ENCODE assay signal across 1 cellular context in the genomic region with DNA sequence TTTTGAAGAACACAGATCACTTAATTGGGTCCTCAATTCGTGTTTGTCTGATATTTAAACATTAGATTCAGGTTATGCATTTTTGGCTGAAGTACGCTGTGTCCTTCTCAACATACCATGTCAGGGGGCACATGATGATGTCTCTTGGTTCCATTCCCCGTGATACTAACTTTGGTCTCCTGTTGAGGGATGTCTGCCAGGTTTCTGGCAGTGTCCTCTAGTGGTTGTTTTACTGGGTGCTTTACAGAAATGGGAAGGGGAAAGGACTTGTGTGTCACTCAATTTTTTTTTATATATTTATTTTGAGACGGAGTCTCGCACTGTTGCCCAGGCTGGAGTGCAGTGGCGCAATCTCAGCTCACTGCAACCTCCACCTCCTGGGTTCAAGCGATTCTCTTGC.
TF ChIP-seq lines count a peak whose summit lies in the region.

No MANE protein-coding gene starts in this region.

TF ChIP-seq in A549, 52 proteins besides CTCF, POLR2A, EP300 and RAD21 (continued from another document):
- TF ChIP-seq, protein P1, sequence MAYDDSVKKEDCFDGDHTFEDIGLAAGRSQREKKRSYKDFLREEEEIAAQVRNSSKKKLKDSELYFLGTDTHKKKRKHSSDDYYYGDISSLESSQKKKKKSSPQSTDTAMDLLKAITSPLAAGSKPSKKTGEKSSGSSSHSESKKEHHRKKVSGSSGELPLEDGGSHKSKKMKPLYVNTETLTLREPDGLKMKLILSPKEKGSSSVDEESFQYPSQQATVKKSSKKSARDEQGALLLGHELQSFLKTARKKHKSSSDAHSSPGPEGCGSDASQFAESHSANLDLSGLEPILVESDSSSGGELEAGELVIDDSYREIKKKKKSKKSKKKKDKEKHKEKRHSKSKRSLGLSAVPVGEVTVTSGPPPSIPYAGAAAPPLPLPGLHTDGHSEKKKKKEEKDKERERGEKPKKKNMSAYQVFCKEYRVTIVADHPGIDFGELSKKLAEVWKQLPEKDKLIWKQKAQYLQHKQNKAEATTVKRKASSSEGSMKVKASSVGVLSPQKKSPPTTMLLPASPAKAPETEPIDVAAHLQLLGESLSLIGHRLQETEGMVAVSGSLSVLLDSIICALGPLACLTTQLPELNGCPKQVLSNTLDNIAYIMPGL (CRISPR knock-in tag; IDR thresholded peaks at IDR 0.05; ENCODE audit: borderline replicate concordance) = no peak
- no peak for TF ChIP-seq REST (IDR thresholded peaks at IDR 0.05)
- no peak for TF ChIP-seq ZNF302 (CRISPR knock-in tag; IDR thresholded peaks at IDR 0.05)
- TF ChIP-seq HOXA7 (CRISPR knock-in tag; IDR thresholded peaks at IDR 0.05) = no peak
